In the genomic region with DNA sequence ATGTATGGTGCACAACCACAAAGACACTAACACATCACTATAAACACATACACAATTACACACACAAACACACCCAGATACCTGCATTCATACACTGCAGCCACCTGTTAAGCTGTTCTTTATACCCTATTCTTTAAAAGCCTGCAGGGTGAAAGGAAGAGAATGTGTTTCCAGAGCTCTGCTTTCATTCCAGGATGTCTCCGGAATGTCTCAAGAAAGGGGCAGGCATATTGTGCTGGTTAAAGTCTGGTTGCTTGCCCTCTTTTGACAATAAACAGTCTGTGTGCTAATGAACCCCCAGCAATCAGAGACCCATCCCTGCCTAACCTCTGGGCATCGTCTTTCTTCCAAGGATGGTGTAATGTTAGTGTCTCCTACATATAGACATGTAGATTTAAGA, we compare ENCODE assay signal across 20 cellular contexts.
DNase-seq lines count a peak whose midpoint lies in the region; ATAC-seq and TF ChIP-seq lines count a peak whose summit lies in the region.
"Had no signal": no experiment of that assay in that cellular context is flagged by ENCODE, and none has a peak within 500 bp of the region (broad histone marks: within the 10 kb centered on the region; RNA-seq: fewer than 3 reads in every experiment).

No MANE protein-coding gene starts in this region.

- TF ChIP-seq CTCF in Calu3 (IDR thresholded peaks at IDR 0.05; ENCODE audit: unreplicated experiment), result no peak
- TF ChIP-seq CTCF in activated CD8-positive, alpha-beta T cell treated with anti-CD3 and anti-CD28 coated beads for 36 hours (IDR thresholded peaks at IDR 0.05), result no peak

- H3K9me3 Mint-ChIP-seq in Calu3 (ENCODE audit: low read depth, unreplicated experiment), result no peaks in the 10 kb centered on the region
- H3K9me3 Mint-ChIP-seq in activated CD8-positive, alpha-beta T cell treated with anti-CD3 and anti-CD28 coated beads for 36 hours, result no peaks in the 10 kb centered on the region
- H3K9me3 Mint-ChIP-seq: CD4-positive, CD25-positive, alpha-beta regulatory T cell; CD8-positive, alpha-beta memory T cell; HFFc6 had no signal

- peak overlapping the region; percentile 71 for H3K27ac Mint-ChIP-seq in Calu3 (ENCODE audit: unreplicated experiment)
- H3K27ac Mint-ChIP-seq in activated CD8-positive, alpha-beta T cell treated with anti-CD3 and anti-CD28 coated beads for 36 hours, result no peak overlapping the region
- H3K27ac Mint-ChIP-seq: CD4-positive, CD25-positive, alpha-beta regulatory T cell; CD8-positive, alpha-beta memory T cell; HFFc6 had no signal

- H2AFZ ChIP-seq in neuronal stem cell (ENCODE audit: low read length), result no peak overlapping the region
- H2AFZ ChIP-seq: GM23248 had no signal

- no peaks in the 10 kb centered on the region for H3K36me3 ChIP-seq in NT2/D1 (ENCODE audit: insufficient read depth, insufficient read length, low read length)
- H3K36me3 ChIP-seq in neuronal stem cell (replicated peaks in 1 of 2; ENCODE audit: control insufficient read depth in 2 of 2, insufficient read depth in 2 of 2, low read length in 2 of 2), result peaks cover 0 to 15% of the 10 kb centered on the region in 2 donors
- H3K36me3 ChIP-seq: BE2C had no signal

- no peak overlapping the region for H2BK12ac ChIP-seq in neuronal stem cell (ENCODE audit: low read length)

- H3K4me1 Mint-ChIP-seq in Calu3 (ENCODE audit: low read depth, unreplicated experiment), result peaks cover 69% of the 10 kb centered on the region
- H3K4me1 Mint-ChIP-seq in activated CD8-positive, alpha-beta T cell treated with anti-CD3 and anti-CD28 coated beads for 36 hours (ENCODE audit: low read depth), result no peaks in the 10 kb centered on the region
- H3K4me1 Mint-ChIP-seq: CD4-positive, CD25-positive, alpha-beta regulatory T cell; CD8-positive, alpha-beta memory T cell had no signal

- intact Hi-C loops in Calu3 (cut with micrococcal nuclease; ENCODE audit: unreplicated experiment), result loop anchor here (5.0 kb wide), 1 partner anchor 60 kb away; no protein-coding TSS in a partner anchor
- intact Hi-C loops in activated CD8-positive, alpha-beta T cell treated with anti-CD3 and anti-CD28 coated beads for 36 hours (cut with micrococcal nuclease), result no loop called here

- H3K79me1 ChIP-seq in neuronal stem cell (ENCODE audit: low read depth, low read length), result no peaks in the 10 kb centered on the region

- no CpG with 5 or more reads among the region's 2 CpGs for WGBS in neuronal stem cell (ENCODE audit: extremely low coverage in 2 of 2, insufficient read length in 2 of 2, insufficient replicate concordance in 1 of 2), 2 donors

- ATAC-seq in GM21381 (IDR thresholded peaks at IDR 0.05; ENCODE audit: unreplicated experiment), result no peak
- ATAC-seq in activated CD8-positive, alpha-beta T cell treated with anti-CD3 and anti-CD28 coated beads for 36 hours, result no peak
- ATAC-seq: HCT116, K562 had no signal

- H2BK15ac ChIP-seq in neuronal stem cell (ENCODE audit: low read length), result no peak overlapping the region

- H3K4me3 ChIP-seq in NT2/D1 (ENCODE audit: insufficient read length, low read depth) (no peak overlapping the region), neuronal stem cell (ENCODE audit: low read length in 2 of 2) (no peak overlapping the region)
- H3K4me3 ChIP-seq: GM23248, K562 had no signal

- H2AK5ac ChIP-seq in neuronal stem cell (ENCODE audit: low read depth, low read length), result no peak overlapping the region

- H3K27me3 Mint-ChIP-seq in Calu3 (ENCODE audit: unreplicated experiment), result no peaks in the 10 kb centered on the region
- H3K27me3 Mint-ChIP-seq in activated CD8-positive, alpha-beta T cell treated with anti-CD3 and anti-CD28 coated beads for 36 hours, result peaks cover 9% of the 10 kb centered on the region

- H3K4me1 ChIP-seq in NT2/D1 (ENCODE audit: insufficient read depth, insufficient read length) (no peaks in the 10 kb centered on the region), neuronal stem cell (ENCODE audit: control insufficient read depth in 2 of 2, insufficient read depth in 1 of 2, low read depth in 1 of 2, low read length in 2 of 2) (peaks cover 9 to 21% of the 10 kb centered on the region in 2 donors)
- H3K4me1 ChIP-seq: BE2C had no signal

- no peak overlapping the region for H3K4ac ChIP-seq in neuronal stem cell (ENCODE audit: low read length)

- H2BK5ac ChIP-seq in neuronal stem cell (ENCODE audit: low read length), result no peak overlapping the region

- BruUV-seq in Calu3 (replicated peaks; lab: Mats Ljungman, UMichigan), result no TSS peak

- no peak overlapping the region for H3K14ac ChIP-seq in neuronal stem cell (ENCODE audit: low read length)

- no peak overlapping the region for H3K4me2 ChIP-seq in neuronal stem cell (ENCODE audit: insufficient read depth, low read length, poor library complexity, severe bottlenecking)

- no peak overlapping the region for H4K8ac ChIP-seq in neuronal stem cell (ENCODE audit: low read depth, low read length)

- H2BK120ac ChIP-seq in neuronal stem cell (ENCODE audit: low read depth, low read length), result no peak overlapping the region

- H4K91ac ChIP-seq in neuronal stem cell (ENCODE audit: low read depth, low read length, poor library complexity), result no peak overlapping the region

- H3K4me3 Mint-ChIP-seq in Calu3 (ENCODE audit: low read depth, unreplicated experiment), result peak overlapping the region; percentile 23
- H3K4me3 Mint-ChIP-seq in activated CD8-positive, alpha-beta T cell treated with anti-CD3 and anti-CD28 coated beads for 36 hours, result no peak overlapping the region
- H3K4me3 Mint-ChIP-seq: CD4-positive, CD25-positive, alpha-beta regulatory T cell; CD8-positive, alpha-beta memory T cell; HFFc6 had no signal

- CTCF ChIA-PET in Calu3 (lab: Charles Lee), result interaction anchor here (1.1 to 1.2 kb wide), 2 partner anchors 10 to 70 kb away, joined by 3 to 4 read pairs; no protein-coding TSS in a partner anchor
- CTCF ChIA-PET in activated CD8-positive, alpha-beta T cell treated with anti-CD3 and anti-CD28 coated beads for 36 hours (lab: Charles Lee), result no interaction called here

- H3K36me3 Mint-ChIP-seq in Calu3 (ENCODE audit: insufficient read depth, unreplicated experiment), result peaks cover 5% of the 10 kb centered on the region
- no peaks in the 10 kb centered on the region for H3K36me3 Mint-ChIP-seq in activated CD8-positive, alpha-beta T cell treated with anti-CD3 and anti-CD28 coated beads for 36 hours (ENCODE audit: low read depth)
- H3K36me3 Mint-ChIP-seq: CD4-positive, CD25-positive, alpha-beta regulatory T cell; CD8-positive, alpha-beta memory T cell had no signal

- H3K9ac ChIP-seq in NT2/D1 (ENCODE audit: insufficient read length, low read depth) (no peak overlapping the region), neuronal stem cell (ENCODE audit: low read depth, low read length, poor library complexity) (no peak overlapping the region)
- H3K9ac ChIP-seq: GM23248 had no signal

- no peak overlapping the region for H3K18ac ChIP-seq in neuronal stem cell (ENCODE audit: low read length)

- H3K9me3 ChIP-seq in NT2/D1 (ENCODE audit: insufficient read depth, low read length) (no peaks in the 10 kb centered on the region), neuronal stem cell (replicated peaks in 1 of 2; ENCODE audit: control insufficient read depth in 2 of 2, insufficient read depth in 1 of 2, low read depth in 1 of 2, low read length in 2 of 2) (no peaks in the 10 kb centered on the region)
- H3K9me3 ChIP-seq: BE2C had no signal

- POLR2A ChIA-PET in activated CD8-positive, alpha-beta T cell treated with anti-CD3 and anti-CD28 coated beads for 36 hours (lab: Charles Lee), result no interaction called here

- H3K27me3 ChIP-seq in NT2/D1 (ENCODE audit: insufficient read depth, insufficient read length), result no peaks in the 10 kb centered on the region
- no peaks in the 10 kb centered on the region for H3K27me3 ChIP-seq in neuronal stem cell (ENCODE audit: control insufficient read depth in 3 of 3, insufficient read depth in 3 of 3, low read depth in 1 of 3, low read length in 3 of 3)

- DNase-seq in Calu3 (no peak), NT2/D1 (ENCODE audit: low read depth, low spot score) (peak; percentile 20), islet precursor cell (peak; percentile 78), neuronal stem cell (ENCODE audit: low spot score) (peak; percentile 50), DMS79 treated with DMSO at 0.1 percent for 48 hours (lab: John Stamatoyannopoulos, UW) (no peak)
- DNase-seq in activated CD8-positive, alpha-beta T cell treated with anti-CD3 and anti-CD28 coated beads for 36 hours, result no peak
- DNase-seq: ACHN; BE2C; C1 segment of cervical spinal cord; CD4-positive, CD25-positive, alpha-beta regulatory T cell; CD8-positive, alpha-beta memory T cell; COR-L47; GF-D8; GM23248; H7; HFFc6; IMR-90 had no signal

- H3K27ac ChIP-seq in neuronal stem cell (replicated peaks; ENCODE audit: low read length), result no peak overlapping the region
- H3K27ac ChIP-seq: GM23248 had no signal

- no peak overlapping the region for H3K23ac ChIP-seq in neuronal stem cell (ENCODE audit: low read depth, low read length, poor library complexity)

Comparison
In these comparisons a context has a peak if more than half of its experiments do, and no peak if none do; other contexts are left out.
1. DNase-seq: peak in NT2/D1 (single experiment), islet precursor cell (single experiment) and neuronal stem cell (single experiment); none in Calu3 (single experiment), DMS79 treated with DMSO at 0.1 percent for 48 hours (single experiment) and activated CD8-positive, alpha-beta T cell treated with anti-CD3 and anti-CD28 coated beads for 36 hours (single experiment).